In the genomic region with DNA sequence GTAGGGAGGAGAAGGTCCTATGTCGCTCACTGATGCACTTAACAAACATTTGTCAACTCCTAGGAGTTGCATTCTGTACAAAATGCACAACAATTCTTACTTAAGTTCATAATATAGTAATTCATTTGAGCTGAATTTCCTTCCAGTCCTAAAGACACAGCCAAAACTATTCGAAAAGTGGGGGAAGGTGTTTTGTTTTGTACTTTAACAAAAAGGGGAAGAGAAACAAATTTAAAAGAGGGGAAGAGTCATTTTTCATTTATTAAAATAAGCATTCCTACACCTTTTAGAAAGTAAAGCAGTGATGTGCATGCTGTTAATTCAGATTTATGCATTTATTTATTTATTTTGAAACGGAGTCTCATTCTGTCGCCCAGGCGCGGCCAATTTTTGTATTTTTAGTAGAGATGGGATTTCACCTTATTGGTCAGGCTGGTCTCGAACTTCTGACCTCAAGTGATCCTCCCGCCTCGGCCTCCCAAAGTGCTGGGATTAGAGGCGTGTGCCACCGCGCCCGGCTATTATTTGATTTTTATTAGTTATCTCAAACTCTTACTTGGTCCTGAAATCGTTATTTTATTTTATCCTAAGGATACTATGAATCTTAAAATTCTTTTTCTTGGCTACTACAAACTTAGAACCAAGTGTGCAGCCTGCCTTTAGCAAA, we compare ENCODE assay signal across 11 cellular contexts. TPM values are rescaled to one million over a fixed set of nuclear protein-coding genes. Genes with fewer than 3 reads are reported as not detected.
DNase-seq lines count a peak whose midpoint lies in the region; ATAC-seq and TF ChIP-seq lines count a peak whose summit lies in the region.
"Had no signal": no experiment of that assay in that cellular context is flagged by ENCODE, and none has a peak within 500 bp of the region (broad histone marks: within the 10 kb centered on the region; RNA-seq: fewer than 3 reads in every experiment).

No MANE protein-coding gene starts in this region.

- TF ChIP-seq POLR2A in heart left ventricle (IDR thresholded peaks at IDR 0.05): no peak
- TF ChIP-seq POLR2A in right lobe of liver (IDR thresholded peaks at IDR 0.05): no peak
- no peak for TF ChIP-seq POLR2A in vagina (IDR thresholded peaks at IDR 0.05)

- H3K4me1 ChIP-seq in heart left ventricle: peaks cover 0 to 19% (median 12%) of the 10 kb centered on the region in 12 donors
- H3K4me1 ChIP-seq in right lobe of liver: peaks cover 0 to 13% (median 4%) of the 10 kb centered on the region in 4 donors
- peaks cover 18% of the 10 kb centered on the region for H3K4me1 ChIP-seq in vagina

- TF ChIP-seq CTCF in heart left ventricle (IDR thresholded peaks at IDR 0.05) (no peak), right lobe of liver (IDR thresholded peaks at IDR 0.05) (no peak), vagina (IDR thresholded peaks at IDR 0.05) (no peak)

- peak overlapping the region; percentile 97 for H3K4me3 Mint-ChIP-seq in activated CD4-positive, alpha-beta memory T cell treated with anti-CD3 and anti-CD28 coated beads for 36 hours

- 92 to 95% (median 94%) methylated on average over 14 of the region's 14 CpGs for WGBS in heart left ventricle, 4 donors
- 90% methylated on average over 14 of the region's 14 CpGs for WGBS in right lobe of liver (ENCODE audit: insufficient coverage, low coverage, low lambda C conversion rate, missing lambda C conversion rate)

- H3K36me3 Mint-ChIP-seq in activated CD4-positive, alpha-beta memory T cell treated with anti-CD3 and anti-CD28 coated beads for 36 hours: peaks cover 12% of the 10 kb centered on the region

- CTCF ChIA-PET in activated CD4-positive, alpha-beta memory T cell treated with anti-CD3 and anti-CD28 coated beads for 36 hours (lab: Charles Lee): interaction anchor here (3.4 kb wide), 1 partner anchor 203 kb away, joined by 13 read pairs; the partner anchor contains the start of gene SVIP

- DNase-seq in heart left ventricle (no peak), Right ventricle myocardium superior (no peak), right lobe of liver (no peak), vagina (ENCODE audit: extremely low spot score in 2 of 2) (no peak), NCI-H128 (lab: John Stamatoyannopoulos, UW; ENCODE audit: unreplicated experiment) (no peak), NCI-H146 (lab: John Stamatoyannopoulos, UW) (no peak)
- DNase-seq in activated CD4-positive, alpha-beta memory T cell treated with anti-CD3 and anti-CD28 coated beads for 36 hours: no peak
- DNase-seq: NCI-H446 treated with DMSO at 0.1 percent for 48 hours; ovary; stimulated activated naive CD4-positive, alpha-beta T cell treated with Interleukin-2 at 50 U/mL for 16 hours had no signal

- H3K4me3 ChIP-seq in heart left ventricle (peak overlapping the region in 8 of 12 donors; percentile 59 to 95 (median 79)), right lobe of liver (peak overlapping the region; percentile 89 to 95 (median 93)), vagina (peak overlapping the region; percentile 75 to 86)

- peaks cover 28% of the 10 kb centered on the region for H3K4me1 Mint-ChIP-seq in activated CD4-positive, alpha-beta memory T cell treated with anti-CD3 and anti-CD28 coated beads for 36 hours (ENCODE audit: low read depth)

- peak overlapping the region; percentile 96 for H3K27ac Mint-ChIP-seq in activated CD4-positive, alpha-beta memory T cell treated with anti-CD3 and anti-CD28 coated beads for 36 hours

- intact Hi-C loops in heart left ventricle (cut with DNase I) (loop anchor here in 5 of 10 donors (5.0 to 10.0 kb wide), 7 partner anchors 41 to 294 kb away; partner anchors contain the start of genes SVIP (in 2 of the 5) and GAS2 (in 1 of the 5)), Right ventricle myocardium superior (cut with DNase I) (loop anchor here (10.0 kb wide), 1 partner anchor 158 kb away; no protein-coding TSS in a partner anchor), right lobe of liver (cut with DNase I) (no loop called here), vagina (cut with DNase I) (no loop called here)
- intact Hi-C loops in activated CD4-positive, alpha-beta memory T cell treated with anti-CD3 and anti-CD28 coated beads for 36 hours (cut with micrococcal nuclease): loop anchor here (1.0 to 5.0 kb wide), 2 partner anchors 49 to 77 kb away; no protein-coding TSS in a partner anchor

- no peaks in the 10 kb centered on the region for H3K9me3 Mint-ChIP-seq in activated CD4-positive, alpha-beta memory T cell treated with anti-CD3 and anti-CD28 coated beads for 36 hours

- ATAC-seq in heart left ventricle: no peak
- ATAC-seq in Right ventricle myocardium superior (ENCODE audit: poor library complexity): no peak
- ATAC-seq in right lobe of liver: no peak
- no peak for ATAC-seq in GM21447 (IDR thresholded peaks at IDR 0.05; ENCODE audit: unreplicated experiment)

- H3K36me3 ChIP-seq in heart left ventricle (no peaks in the 10 kb centered on the region), right lobe of liver (no peaks in the 10 kb centered on the region), vagina (no peaks in the 10 kb centered on the region)
- H3K36me3 ChIP-seq: ovary had no signal

- POLR2A ChIA-PET in activated CD4-positive, alpha-beta memory T cell treated with anti-CD3 and anti-CD28 coated beads for 36 hours (lab: Charles Lee): interaction anchor here (1.3 to 1.7 kb wide), 2 partner anchors 8 to 202 kb away, joined by 4 to 5 read pairs; partner anchors contain the start of gene SVIP

- H3K27me3 ChIP-seq in heart left ventricle (no peaks in the 10 kb centered on the region), right lobe of liver (no peaks in the 10 kb centered on the region), vagina (no peaks in the 10 kb centered on the region)
- H3K27me3 ChIP-seq: ovary had no signal

- peak overlapping the region in 7 of 12 donors; percentile 85 to 97 (median 90) for H3K27ac ChIP-seq in heart left ventricle
- H3K27ac ChIP-seq in right lobe of liver: peak overlapping the region in 1 of 3 donors; percentile 83
- no peak overlapping the region for H3K27ac ChIP-seq in vagina

- H3K27me3 Mint-ChIP-seq in activated CD4-positive, alpha-beta memory T cell treated with anti-CD3 and anti-CD28 coated beads for 36 hours: no peaks in the 10 kb centered on the region

- H3K9me3 ChIP-seq in heart left ventricle (no peaks in the 10 kb centered on the region), right lobe of liver (no peaks in the 10 kb centered on the region), vagina (no peaks in the 10 kb centered on the region)
- H3K9me3 ChIP-seq: ovary had no signal

RNA-seq across cellular contexts. Expression of gene FANCF, which starts 1.1 kb away (rescaled TPM):
- total RNA-seq in heart left ventricle (1 to 10 TPM; 4.6 to 8.6 (median 6.2) TPM), Right ventricle myocardium superior (4.1 TPM), right lobe of liver (1 to 10 TPM; 4.1 to 5.1 (median 4.6) TPM), vagina (3.4 TPM)
- polyA plus RNA-seq in heart left ventricle: 1 to 10 TPM; 3.4 to 7.8 TPM
- 10 to 100 TPM; 10.5 to 11.1 TPM for total RNA-seq in activated CD4-positive, alpha-beta memory T cell treated with anti-CD3 and anti-CD28 coated beads for 36 hours

RNA-seq across cellular contexts. Expression of gene GAS2, which starts 39.7 kb away (rescaled TPM):
- total RNA-seq in heart left ventricle (10 to 100 TPM in 7 of 9 donors, 1 to 10 TPM in 2; 9.0 to 23.0 (median 13.1) TPM), Right ventricle myocardium superior (9.7 TPM), right lobe of liver (10 to 100 TPM; 16.1 to 35.6 (median 27.8) TPM), vagina (3.2 TPM)
- 1 to 10 TPM; 2.7 to 5.0 TPM for polyA plus RNA-seq in heart left ventricle
- 1 to 10 TPM in 1 of 2 experiments, under 1 TPM in 1; 0.85 to 1.1 TPM for total RNA-seq in activated CD4-positive, alpha-beta memory T cell treated with anti-CD3 and anti-CD28 coated beads for 36 hours

Comparison
In these comparisons a context has a peak if more than half of its experiments do, and no peak if none do; other contexts are left out.
1. intact Hi-C loops: an anchor here in Right ventricle myocardium superior (10.0 kb wide) and activated CD4-positive, alpha-beta memory T cell treated with anti-CD3 and anti-CD28 coated beads for 36 hours (1.0 to 5.0 kb wide); none called in right lobe of liver and vagina.